Comparison of ENCODE assay signal across 8 cellular contexts in genomic region chr21:31045841-31046240, GRCh38. TPM values are rescaled to one million over a fixed set of nuclear protein-coding genes. Genes with fewer than 3 reads are reported as not detected.
"Had no signal": no experiment of that assay in that cellular context is flagged by ENCODE, and none has a peak within 500 bp of the region (broad histone marks: within the 10 kb centered on the region; RNA-seq: fewer than 3 reads in every experiment).

No MANE protein-coding gene starts in this region.

- DNase-seq: H9, HCEC 1CT had no signal

- ATAC-seq: GM23338, HepG2 had no signal

- H3K27ac Mint-ChIP-seq: GM23338, H9, IgD-negative memory B cell had no signal

- H2AFZ ChIP-seq: GM23338 had no signal

- H3K36me3 Mint-ChIP-seq: IgD-negative memory B cell had no signal

- H3K4me1 Mint-ChIP-seq: GM23338, H9, IgD-negative memory B cell had no signal

- H3K27me3 Mint-ChIP-seq: IgD-negative memory B cell had no signal

- H3K27ac ChIP-seq: HL-60 had no signal

- H3K4me3 ChIP-seq: GM23338 had no signal

- H3K9me3 Mint-ChIP-seq: GM23338, H9 had no signal

- H3K4me3 Mint-ChIP-seq: GM23338, H9, IgD-negative memory B cell had no signal

- H3K4me2 ChIP-seq: GM23338 had no signal

RNA-seq across cellular contexts. Expression of gene KRTAP19-8, which starts 7.6 kb away (rescaled TPM):
- total RNA-seq: GM23338, H1, H9, HepG2, HT1080 had no signal
- polyA plus RNA-seq: GM23338, H1, HepG2, IgD-negative memory B cell had no signal
